ENCODE assay signal across 10 cellular contexts in genomic region chr1:167697667-167698141, GRCh38. TPM values are rescaled to one million over a fixed set of nuclear protein-coding genes. Genes with fewer than 3 reads are reported as not detected.
DNase-seq lines count a peak whose midpoint lies in the region; ATAC-seq, FAIRE-seq and TF ChIP-seq lines count a peak whose summit lies in the region.
"Had no signal": no experiment of that assay in that cellular context is flagged by ENCODE, and none has a peak within 500 bp of the region (broad histone marks: within the 10 kb centered on the region; RNA-seq: fewer than 3 reads in every experiment).

No MANE protein-coding gene starts in this region.

- 18 to 25% (median 20%) methylated on average over 12 to 14 of the region's 14 CpGs for WGBS in heart left ventricle, 4 donors
- 48 to 57% methylated on average over 14 of the region's 14 CpGs for WGBS in pancreas, 2 donors

- peaks cover 5% of the 10 kb centered on the region for H3K4me1 Mint-ChIP-seq in CD8-positive, alpha-beta T cell (ENCODE audit: low read depth)
- H3K4me1 Mint-ChIP-seq in T-cell, result peaks cover 3 to 16% (median 9%) of the 10 kb centered on the region in 3 donors

- no peak for TF ChIP-seq CTCF in CD8-positive, alpha-beta T cell (IDR thresholded peaks at IDR 0.05)
- TF ChIP-seq CTCF in heart left ventricle (IDR thresholded peaks at IDR 0.05) (no peak), pancreas (IDR thresholded peaks at IDR 0.05) (no peak)

- TF ChIP-seq POLR2A in heart left ventricle (IDR thresholded peaks at IDR 0.05), result no peak

- ATAC-seq in CD8-positive, alpha-beta T cell, result no peak
- ATAC-seq in T-cell (replicated peaks in 1 of 4) (no peak), heart left ventricle (peak; percentile 96), pancreas (peak; percentile 81 to 95 (median 88))

- CTCF ChIA-PET in CD8-positive, alpha-beta T cell (lab: Charles Lee), result interaction anchor here (1.0 to 2.1 kb wide), 6 partner anchors 10 to 97 kb away, joined by 3 to 11 read pairs (median 3); no protein-coding TSS in a partner anchor
- CTCF ChIA-PET in T-cell (lab: Charles Lee), result no interaction called here

- no peaks in the 10 kb centered on the region for H3K9me3 ChIP-seq in CD8-positive, alpha-beta T cell (ENCODE audit: low read length)
- no peaks in the 10 kb centered on the region for H3K9me3 ChIP-seq in heart left ventricle
- H3K9me3 ChIP-seq in pancreas, result no peaks in the 10 kb centered on the region

- peak overlapping the region; percentile 52 for H3K27ac Mint-ChIP-seq in CD8-positive, alpha-beta T cell
- peak overlapping the region; percentile 28 to 55 for H3K27ac Mint-ChIP-seq in T-cell

- no peaks in the 10 kb centered on the region for H3K4me1 ChIP-seq in CD8-positive, alpha-beta T cell (ENCODE audit: insufficient read depth, low read length)
- H3K4me1 ChIP-seq in heart left ventricle (peaks cover 6 to 44% (median 19%) of the 10 kb centered on the region in 12 donors), pancreas (peaks cover 0 to 3% (median 0%) of the 10 kb centered on the region in 3 donors)

- no peak for DNase-seq in CD8-positive, alpha-beta T cell
- no peak for DNase-seq in T-cell
- DNase-seq in heart left ventricle, result peak; percentile 72 to 92 (median 85)
- DNase-seq in pancreas, result peak in 5 of 6 donors; percentile 49 to 78 (median 59)
- no peak for DNase-seq in RCC 7860 (ENCODE audit: low spot score)
- no peak for DNase-seq in stimulated activated CD4-positive, alpha-beta T cell treated with anti-CD3 and anti-CD28 coated beads, Interleukin-4, amount 100 ng/mL, for 4 hours
- no peak for DNase-seq in NOMO-1 (lab: John Stamatoyannopoulos, UW; ENCODE audit: unreplicated experiment in 2 of 2)
- DNase-seq in NCI-H1417 treated with DMSO at 0.1 percent for 48 hours (lab: John Stamatoyannopoulos, UW), result no peak
- DNase-seq: Calu3 had no signal

- intact Hi-C loops in CD8-positive, alpha-beta T cell (cut with DNase I, micrococcal nuclease), result no loop called here
- intact Hi-C loops in heart left ventricle (cut with DNase I) (no loop called here), pancreas (cut with DNase I) (no loop called here)

- no peak overlapping the region for H3K4me3 Mint-ChIP-seq in CD8-positive, alpha-beta T cell
- H3K4me3 Mint-ChIP-seq in T-cell, result no peak overlapping the region

- POLR2A ChIA-PET in CD8-positive, alpha-beta T cell (lab: Charles Lee), result interaction anchor here (0.9 to 1.0 kb wide), 2 partner anchors 9 to 16 kb away, joined by 3 to 4 read pairs; no protein-coding TSS in a partner anchor
- POLR2A ChIA-PET in T-cell (lab: Charles Lee), result no interaction called here

- H3K4me3 ChIP-seq in CD8-positive, alpha-beta T cell (ENCODE audit: low read depth, low read length), result no peak overlapping the region
- H3K4me3 ChIP-seq in heart left ventricle (no peak overlapping the region), pancreas (no peak overlapping the region)
- H3K4me3 ChIP-seq: SK-N-MC had no signal

- no peaks in the 10 kb centered on the region for H3K9me3 Mint-ChIP-seq in CD8-positive, alpha-beta T cell
- H3K9me3 Mint-ChIP-seq in T-cell, result no peaks in the 10 kb centered on the region

- peaks cover 89% of the 10 kb centered on the region for H3K36me3 Mint-ChIP-seq in CD8-positive, alpha-beta T cell
- H3K36me3 Mint-ChIP-seq in T-cell, result peaks cover 63% of the 10 kb centered on the region

- H3K36me3 ChIP-seq in CD8-positive, alpha-beta T cell (ENCODE audit: insufficient read depth, low read length), result peaks cover 80% of the 10 kb centered on the region
- H3K36me3 ChIP-seq in heart left ventricle (peaks cover 0 to 99% (median 74%) of the 10 kb centered on the region in 9 donors), pancreas (no peaks in the 10 kb centered on the region)

- no peaks in the 10 kb centered on the region for H3K27me3 ChIP-seq in CD8-positive, alpha-beta T cell (ENCODE audit: insufficient read depth, low read length)
- H3K27me3 ChIP-seq in heart left ventricle, result no peaks in the 10 kb centered on the region
- no peaks in the 10 kb centered on the region for H3K27me3 ChIP-seq in pancreas

- H3K27me3 Mint-ChIP-seq in CD8-positive, alpha-beta T cell (ENCODE audit: low read depth), result no peaks in the 10 kb centered on the region
- no peaks in the 10 kb centered on the region for H3K27me3 Mint-ChIP-seq in T-cell

- H3K27ac ChIP-seq in CD8-positive, alpha-beta T cell (ENCODE audit: low read depth, low read length), result no peak overlapping the region
- H3K27ac ChIP-seq in heart left ventricle, result peak overlapping the region; percentile 19 to 87 (median 71)
- peak overlapping the region in 3 of 4 donors; percentile 41 to 59 (median 46) for H3K27ac ChIP-seq in pancreas
- H3K27ac ChIP-seq: SK-N-MC had no signal

- FAIRE-seq in pancreas (lab: Jason Lieb, UNC) (no peak), RCC 7860 (lab: Jason Lieb, UNC) (no peak)

RNA-seq across cellular contexts. Expression of gene MPZL1, which starts 24.1 kb away (rescaled TPM):
- total RNA-seq in CD8-positive, alpha-beta T cell, result under 1 TPM; 0.67 to 0.81 TPM
- total RNA-seq in T-cell, result 1 to 10 TPM; 5.1 to 9.9 (median 8.5) TPM
- 10 to 100 TPM; 21.2 to 56.3 (median 29.7) TPM for total RNA-seq in heart left ventricle
- 10 to 100 TPM in 1 of 2 donors, 1 to 10 TPM in 1; 7.0 to 29.4 TPM for polyA plus RNA-seq in heart left ventricle
- total RNA-seq in pancreas, result 10 to 100 TPM; 17.3 to 46.6 (median 23.5) TPM
- polyA plus RNA-seq in pancreas, result 1 to 10 TPM; 6.3 to 9.3 TPM

Comparison
In these comparisons a context has a peak if more than half of its experiments do, and no peak if none do; other contexts are left out.
1. ATAC-seq: peak in heart left ventricle (4 of 4) and pancreas (4 of 4); none in CD8-positive, alpha-beta T cell (single experiment) and T-cell (0 of 4).
2. DNase-seq: peak in heart left ventricle (5 of 5) and pancreas (5 of 6); none in CD8-positive, alpha-beta T cell (0 of 7), T-cell (0 of 34), RCC 7860 (single experiment), stimulated activated CD4-positive, alpha-beta T cell treated with anti-CD3 and anti-CD28 coated beads, Interleukin-4, amount 100 ng/mL, for 4 hours (0 of 2), NOMO-1 (0 of 2) and NCI-H1417 treated with DMSO at 0.1 percent for 48 hours (single experiment).